Comparison of ENCODE assay signal across 23 cellular contexts in genomic region chr4:6288342-6288741, GRCh38. TPM values are rescaled to one million over a fixed set of nuclear protein-coding genes. Genes with fewer than 3 reads are reported as not detected.
DNase-seq lines count a peak whose midpoint lies in the region; ATAC-seq, FAIRE-seq and TF ChIP-seq lines count a peak whose summit lies in the region.
"Had no signal": no experiment of that assay in that cellular context is flagged by ENCODE, and none has a peak within 500 bp of the region (broad histone marks: within the 10 kb centered on the region; RNA-seq: fewer than 3 reads in every experiment).

No MANE protein-coding gene starts in this region.

- DNase-seq in Right ventricle myocardium inferior (ENCODE audit: missing footprints) = peak; percentile 9
- DNase-seq in heart right ventricle = no peak
- DNase-seq in K562 (ENCODE audit: extremely low read depth in 1 of 4, low spot score in 3 of 4) = no peak
- no peak for DNase-seq in neural progenitor cell (ENCODE audit: low spot score)
- DNase-seq in GM10266 (ENCODE audit: extremely low spot score) = no peak
- DNase-seq: CD4-positive, alpha-beta T cell; CD8-positive, alpha-beta memory T cell; DMS 273 treated with DMSO at 0.1 percent for 48 hours; DMS79 treated with DMSO at 0.1 percent for 48 hours; GF-D8; GOT3; HFFc6 had no signal

- no TSS peak for BruUV-seq in K562 (replicated peaks; lab: Mats Ljungman, UMichigan)

- peaks cover 0 to 98% (median 23%) of the 10 kb centered on the region in 9 donors for H3K36me3 ChIP-seq in heart right ventricle
- H3K36me3 ChIP-seq in BLaER1 treated with 17β-estradiol and CSF1 and Interleukin-3, amounts not matched to agents 10 nM and 100 nM = peaks cover 9 to 55% (median 34%) of the 10 kb centered on the region in 11 experiments; a peak in 20 of 22 replicates
- no peaks in the 10 kb centered on the region for H3K36me3 ChIP-seq in K562 (ENCODE audit: control insufficient read depth, insufficient read depth, low read length)
- H3K36me3 ChIP-seq in neural progenitor cell = no peaks in the 10 kb centered on the region
- H3K36me3 ChIP-seq: HAP-1 had no signal

- WGBS in heart right ventricle, 2 donors = 95 to 97% methylated on average over 5 of the region's 5 CpGs
- WGBS in K562 (ENCODE audit: insufficient coverage, low coverage, missing lambda C conversion rate) = 5% methylated on average over 5 of the region's 5 CpGs

- POLR2A ChIA-PET in K562 (lab: Yijun Ruan, JAX) = no interaction called here

- CTCF ChIA-PET in K562 (lab: Yijun Ruan, JAX; ENCODE audit: low intra/inter-chr PET ratio) = no interaction called here

- H3K79me2 ChIP-seq in K562 (ENCODE audit: control insufficient read depth, insufficient read depth, low read length) = no peaks in the 10 kb centered on the region
- no peaks in the 10 kb centered on the region for H3K79me2 ChIP-seq in neural progenitor cell (ENCODE audit: low read depth)

- H3K4me1 ChIP-seq in heart right ventricle (peaks cover 0 to under 1% (median 0%) of the 10 kb centered on the region in 9 donors), K562 (replicated peaks in 1 of 2; ENCODE audit: control insufficient read depth in 2 of 2, insufficient read depth in 2 of 2, low read length in 2 of 2) (peaks cover 0 to 4% of the 10 kb centered on the region in 2 experiments; a peak in 1 of 5 replicates), neural progenitor cell (no peaks in the 10 kb centered on the region)
- peaks cover 0 to 60% (median 50%) of the 10 kb centered on the region in 10 experiments; a peak in 16 of 20 replicates for H3K4me1 ChIP-seq in BLaER1 treated with 17β-estradiol and CSF1 and Interleukin-3, amounts not matched to agents 10 nM and 100 nM
- H3K4me1 ChIP-seq: HAP-1 had no signal

- no peak for TF ChIP-seq POLR2A in K562 (conservative IDR thresholded peaks at IDR 0.05)

- intact Hi-C loops in Right ventricle myocardium inferior (cut with DNase I) = no loop called here
- intact Hi-C loops in heart right ventricle (cut with DNase I) = no loop called here
- intact Hi-C loops in K562 (cut with micrococcal nuclease) = no loop called here

- in situ Hi-C loops in K562 (cut with MboI) = no loop called here

- H3K4me3 Mint-ChIP-seq in neural progenitor cell = no peak overlapping the region
- H3K4me3 Mint-ChIP-seq: B cell; CD4-positive, alpha-beta T cell; CD8-positive, alpha-beta memory T cell; HFFc6 had no signal

- ATAC-seq in Right ventricle myocardium inferior (no peak), heart right ventricle (no peak), K562 (no peak), GM21717 (IDR thresholded peaks at IDR 0.05; ENCODE audit: unreplicated experiment) (no peak)

- no peaks in the 10 kb centered on the region for H3F3A ChIP-seq in neural progenitor cell (ENCODE audit: low read depth)

- peaks cover 2% of the 10 kb centered on the region for H3K27me3 Mint-ChIP-seq in neural progenitor cell (ENCODE audit: insufficient read depth, low read depth)
- H3K27me3 Mint-ChIP-seq: B cell; CD4-positive, alpha-beta T cell; CD8-positive, alpha-beta memory T cell had no signal

- TF ChIP-seq CTCF in heart right ventricle (IDR thresholded peaks at IDR 0.05) (no peak), K562 (IDR thresholded peaks at IDR 0.05 in 2 of 3, conservative IDR thresholded peaks at IDR 0.05 in 1 of 3; ENCODE audit: insufficient read depth in 2 of 3, low read depth in 1 of 3, low read length in 3 of 3) (no peak), neural progenitor cell (IDR thresholded peaks at IDR 0.05) (no peak), GM10266 (IDR thresholded peaks at IDR 0.05; ENCODE audit: control insufficient read depth, insufficient read depth, low read depth, missing control alignments) (no peak)

- peak overlapping the region in 7 of 11 experiments; percentile 2 to 38 (median 30); a peak in 8 of 22 replicates for H3K4me2 ChIP-seq in BLaER1 treated with 17β-estradiol and CSF1 and Interleukin-3, amounts not matched to agents 10 nM and 100 nM
- H3K4me2 ChIP-seq in K562 (ENCODE audit: insufficient read depth, low read length) = no peak overlapping the region
- H3K4me2 ChIP-seq in neural progenitor cell = no peak overlapping the region

- H3K9me3 ChIP-seq in heart right ventricle (no peaks in the 10 kb centered on the region), K562 (replicated peaks; ENCODE audit: control insufficient read depth, insufficient read depth, low read depth, low read length) (no peaks in the 10 kb centered on the region), neural progenitor cell (ENCODE audit: low read depth) (no peaks in the 10 kb centered on the region)
- no peaks in the 10 kb centered on the region for H3K9me3 ChIP-seq in BLaER1 treated with 17β-estradiol and CSF1 and Interleukin-3, amounts not matched to agents 10 nM and 100 nM (replicated peaks in 1 of 11)
- H3K9me3 ChIP-seq: BLaER1, HAP-1 had no signal

- no peak overlapping the region for H3K27ac ChIP-seq in heart right ventricle
- no peak overlapping the region for H3K27ac ChIP-seq in BLaER1 treated with 17β-estradiol and CSF1 and Interleukin-3, amounts not matched to agents 10 nM and 100 nM
- H3K27ac ChIP-seq in K562 (ENCODE audit: extremely low read depth, low read depth, low read length) = no peak overlapping the region
- H3K27ac ChIP-seq in neural progenitor cell = no peak overlapping the region
- H3K27ac ChIP-seq: 22Rv1 had no signal

- FAIRE-seq in K562 (lab: Jason Lieb, UNC) = no peak
- FAIRE-seq: A204.1, D721Med, GM19239, H54 had no signal

- H3K9me1 ChIP-seq in K562 (ENCODE audit: control insufficient read depth, insufficient read depth, low read length) = peaks cover 3% of the 10 kb centered on the region

- H3K4me1 Mint-ChIP-seq in neural progenitor cell = no peaks in the 10 kb centered on the region
- H3K4me1 Mint-ChIP-seq: B cell; CD14-positive monocyte; CD8-positive, alpha-beta memory T cell had no signal

- H3K9ac ChIP-seq in BLaER1 treated with 17β-estradiol and CSF1 and Interleukin-3, amounts not matched to agents 10 nM and 100 nM = no peak overlapping the region
- H3K9ac ChIP-seq in K562 (ENCODE audit: insufficient read depth in 1 of 2, low read depth in 2 of 2, low read length in 2 of 2) (no peak overlapping the region), neural progenitor cell (no peak overlapping the region)

- peaks cover 9% of the 10 kb centered on the region for H3K36me3 Mint-ChIP-seq in neural progenitor cell
- H3K36me3 Mint-ChIP-seq: CD14-positive monocyte had no signal

- no peak overlapping the region for H3K4me3 ChIP-seq in heart right ventricle
- no peak overlapping the region for H3K4me3 ChIP-seq in BLaER1 treated with 17β-estradiol and CSF1 and Interleukin-3, amounts not matched to agents 10 nM and 100 nM
- no peak overlapping the region for H3K4me3 ChIP-seq in K562
- H3K4me3 ChIP-seq in neural progenitor cell = no peak overlapping the region
- H3K4me3 ChIP-seq: BLaER1, HAP-1 had no signal

- TF ChIP-seq RAD21 in K562 (CRISPR knock-in tag; conservative IDR thresholded peaks at IDR 0.05 in 1 of 2, IDR thresholded peaks at IDR 0.05 in 1 of 2) = no peak

- H3K27me3 ChIP-seq in heart right ventricle (no peaks in the 10 kb centered on the region), K562 (ENCODE audit: control insufficient read depth in 2 of 2, insufficient read depth in 2 of 2, low read length in 2 of 2) (peaks cover 0 to 26% of the 10 kb centered on the region in 2 experiments; a peak in 2 of 5 replicates), neural progenitor cell (no peaks in the 10 kb centered on the region)
- no peaks in the 10 kb centered on the region for H3K27me3 ChIP-seq in BLaER1 treated with 17β-estradiol and CSF1 and Interleukin-3, amounts not matched to agents 10 nM and 100 nM
- H3K27me3 ChIP-seq: BLaER1 had no signal

- H2AFZ ChIP-seq in K562 (ENCODE audit: low read depth, low read length) (no peak overlapping the region), neural progenitor cell (replicated peaks) (no peak overlapping the region)

- H3K27ac Mint-ChIP-seq in neural progenitor cell = peak overlapping the region; percentile 18
- H3K27ac Mint-ChIP-seq: B cell; CD4-positive, alpha-beta T cell; HFFc6 had no signal

- H4K20me1 ChIP-seq in BLaER1 treated with 17β-estradiol and CSF1 and Interleukin-3, amounts not matched to agents 10 nM and 100 nM = peaks cover 0 to 77% (median 8%) of the 10 kb centered on the region in 11 experiments; a peak in 10 of 22 replicates
- H4K20me1 ChIP-seq in K562 (replicated peaks; ENCODE audit: control insufficient read depth, insufficient read depth, low read length) (0 out of 2 replicates have a peak, but pooled peaks cover 11% of the 10 kb centered on the region), neural progenitor cell (ENCODE audit: low read depth) (no peaks in the 10 kb centered on the region)

- no peaks in the 10 kb centered on the region for H3K9me3 Mint-ChIP-seq in neural progenitor cell
- H3K9me3 Mint-ChIP-seq: CD14-positive monocyte; CD4-positive, alpha-beta T cell; CD8-positive, alpha-beta memory T cell; HFFc6 had no signal

- no peak for TF ChIP-seq EP300 in K562 (IDR thresholded peaks at IDR 0.05; ENCODE audit: low read length)

TF ChIP-seq in K562, 482 proteins besides CTCF, POLR2A, EP300 and RAD21 (continues in another document):
- no peak for TF ChIP-seq PURB (CRISPR knock-in tag; IDR thresholded peaks at IDR 0.05; ENCODE audit: low read depth)

RNA-seq across cellular contexts. Expression of gene WFS1, which starts 18.7 kb away (rescaled TPM):
- total RNA-seq in Right ventricle myocardium inferior (88.4 TPM), heart right ventricle (100 to 1,000 TPM in 3 of 10 donors, 10 to 100 TPM in 7; 53.3 to 119 (median 78.3) TPM), K562 (2014; rRNA removed) (0.82 TPM in 1 of 2 replicates, not detected in the other), K562 (2014; rRNA removed; fragmentation: Illumina TruSeq; extraction: Trizol) (not detected in 2 replicates), K562 (2015; rRNA removed; fragmentation: Illumina TruSeq; extraction: Trizol) (0.04 TPM in 1 of 2 replicates, not detected in the other), K562 (2021) (0.27 and 0.29 TPM in 2 replicates), neural progenitor cell (ENCODE audit: low replicate concordance) (8.8 and 28.4 TPM in 2 replicates)
- polyA plus RNA-seq in heart right ventricle (10 to 100 TPM; 35.0 to 58.7 TPM), K562 (2011; rRNA removed) (0.01 and 0.03 TPM in 2 replicates), K562 (2014; fragmentation: Illumina TruSeq; extraction: Trizol) (0.03 and 0.12 TPM in 2 replicates), K562 (2014; fragmentation: Nextera tagmentation; extraction: Ambion mirVana) (not detected), K562 (2014; rRNA removed) (not detected in 2 replicates)
- total RNA-seq in K562 (2011; cell fraction: chromatin; rRNA removed; ENCODE audit: low replicate concordance) = 0.42 TPM in 1 of 2 replicates, not detected in the other
- 0.33 TPM in 1 of 2 replicates, not detected in the other for total RNA-seq in K562 (2011; cell fraction: nucleolus; rRNA removed)
- total RNA-seq in K562 (2011; cell fraction: nucleoplasm; rRNA removed) = 0.44 TPM in 1 of 2 replicates, not detected in the other
- polyA plus RNA-seq in K562 (2011; cell fraction: cytosol; rRNA removed) = 0.01 TPM in 1 of 2 replicates, not detected in the other
- polyA plus RNA-seq in K562 (2011; cell fraction: nucleus; rRNA removed) = 0.17 TPM in 1 of 2 replicates, not detected in the other
- 0.26 and 0.62 TPM in 2 replicates for polyA plus RNA-seq in K562 (2012)
- not detected in 2 replicates for polyA minus RNA-seq in K562 (2011; rRNA and poly(A)+ RNA removed)
- polyA minus RNA-seq in K562 (2011; cell fraction: cytosol; rRNA and poly(A)+ RNA removed) = not detected in 2 replicates
- 0.13 TPM in 1 of 2 replicates, not detected in the other for polyA minus RNA-seq in K562 (2011; cell fraction: nucleus; rRNA and poly(A)+ RNA removed)

Comparison
In these comparisons a context has a peak if more than half of its experiments do, and no peak if none do; other contexts are left out.
1. H3K4me2 ChIP-seq: peak in BLaER1 treated with 17β-estradiol and CSF1 and Interleukin-3, amounts not matched to agents 10 nM and 100 nM (7 of 11); none in K562 (single experiment) and neural progenitor cell (single experiment).